8 cellular contexts compared by ENCODE assay signal in the genomic region with DNA sequence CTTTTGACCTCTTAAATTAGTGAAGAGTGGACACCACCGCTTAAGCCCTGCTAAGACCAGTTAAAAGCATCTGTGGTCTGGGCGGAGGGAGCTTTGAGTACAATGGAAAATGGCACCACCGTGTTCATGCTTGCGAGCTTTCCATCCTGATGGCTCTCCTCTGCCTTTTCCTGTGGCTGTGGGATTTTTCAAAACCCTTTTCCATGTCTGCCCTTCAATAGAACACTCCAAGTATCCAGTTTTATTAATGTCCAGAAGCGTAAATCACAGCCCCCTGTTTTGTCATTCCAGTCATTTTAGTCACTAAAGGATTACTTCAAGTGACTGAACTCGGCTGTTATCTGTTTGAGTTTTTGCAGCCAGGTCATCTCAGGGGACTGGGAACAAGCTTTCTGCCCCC.
"Had no signal": no experiment of that assay in that cellular context is flagged by ENCODE, and none has a peak within 500 bp of the region (broad histone marks: within the 10 kb centered on the region; RNA-seq: fewer than 3 reads in every experiment).

No MANE protein-coding gene starts in this region.

- H3K27ac Mint-ChIP-seq: HFFc6 had no signal

- H3K4me3 ChIP-seq: GM23248, HAP-1, K562 had no signal

- H3K9me3 ChIP-seq: HAP-1 had no signal

- ATAC-seq: HCT116, K562 had no signal

- H3K27ac ChIP-seq: GM23248 had no signal

- H3K36me3 ChIP-seq: HAP-1 had no signal

- H3K4me3 Mint-ChIP-seq: HFFc6 had no signal

- H2AFZ ChIP-seq: GM23248 had no signal

- H3K9ac ChIP-seq: GM23248 had no signal

- H3K4me1 ChIP-seq: HAP-1 had no signal

- DNase-seq: GM23248, GOT3, H7, HFFc6, IMR-90 had no signal
